Comparison of ENCODE assay signal across 8 cellular contexts in the genomic region with DNA sequence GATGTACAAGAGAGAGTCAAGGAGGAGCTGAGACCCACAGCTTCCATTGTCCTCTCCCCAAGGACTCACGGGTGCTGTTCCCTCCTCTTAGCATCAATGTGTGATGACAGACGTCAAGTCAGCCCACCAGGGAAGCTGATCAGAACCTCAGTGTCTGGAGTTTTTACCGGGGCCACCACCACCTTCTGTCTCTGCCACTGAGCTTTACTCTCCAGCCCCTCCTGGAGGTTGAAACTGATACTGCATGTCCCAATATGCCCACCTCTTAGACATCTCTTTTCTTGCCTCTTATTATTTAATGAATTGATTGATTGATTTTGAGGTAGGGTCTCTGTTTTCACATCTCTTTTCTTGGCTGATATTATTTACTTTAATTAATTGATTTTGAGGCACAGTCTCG. TPM values are rescaled to one million over a fixed set of nuclear protein-coding genes. Genes with fewer than 3 reads are reported as not detected.
DNase-seq lines count a peak whose midpoint lies in the region; ATAC-seq, FAIRE-seq and TF ChIP-seq lines count a peak whose summit lies in the region.
"Had no signal": no experiment of that assay in that cellular context is flagged by ENCODE, and none has a peak within 500 bp of the region (broad histone marks: within the 10 kb centered on the region; RNA-seq: fewer than 3 reads in every experiment).

No MANE protein-coding gene starts in this region.

- no peak overlapping the region for H3K4me3 Mint-ChIP-seq in activated T-helper 2 cell treated with anti-CD3 and anti-CD28 coated beads, Interferon-gamma antibody, Interleukin-2, Interleukin-4, amounts not matched to agents 10 μg/mL and 5 μg/mL and 100 μg/mL, durations not matched to agents 14 hours and 24 hours and 36 hours (ENCODE audit: low read depth)

- H3K4me1 ChIP-seq in heart left ventricle: peaks cover 0 to 7% (median 0%) of the 10 kb centered on the region in 12 donors

- H3K9me3 ChIP-seq in heart left ventricle: no peaks in the 10 kb centered on the region

- peak; percentile 86 for TF ChIP-seq CTCF in GM12873 (IDR thresholded peaks at IDR 0.05; ENCODE audit: insufficient read depth, low read depth, low read length, missing control alignments)
- TF ChIP-seq CTCF in RWPE1 (conservative IDR thresholded peaks at IDR 0.05; ENCODE audit: low read depth): 0 out of 2 replicates have a peak, but pooled peaks have one; percentile 14
- TF ChIP-seq CTCF in heart left ventricle (IDR thresholded peaks at IDR 0.05): peak; percentile 67 to 89 (median 78)

- 24 to 43% (median 35%) methylated on average over 4 of the region's 4 CpGs for WGBS in heart left ventricle, 4 donors

- H3K27ac ChIP-seq in RWPE1 (no peak overlapping the region), heart left ventricle (no peak overlapping the region)

- FAIRE-seq in HTR-8/SVneo (lab: Jason Lieb, UNC): no peak
- FAIRE-seq: endometrium had no signal

- no peaks in the 10 kb centered on the region for H3K9me3 Mint-ChIP-seq in activated T-helper 2 cell treated with anti-CD3 and anti-CD28 coated beads, Interferon-gamma antibody, Interleukin-2, Interleukin-4, amounts not matched to agents 10 μg/mL and 5 μg/mL and 100 μg/mL, durations not matched to agents 14 hours and 24 hours and 36 hours

- H3K27me3 Mint-ChIP-seq in activated T-helper 2 cell treated with anti-CD3 and anti-CD28 coated beads, Interferon-gamma antibody, Interleukin-2, Interleukin-4, amounts not matched to agents 10 μg/mL and 5 μg/mL and 100 μg/mL, durations not matched to agents 14 hours and 24 hours and 36 hours (ENCODE audit: low read depth): no peaks in the 10 kb centered on the region

- no peak overlapping the region for H3K4me3 ChIP-seq in heart left ventricle

- peaks cover 15% of the 10 kb centered on the region for H3K4me1 Mint-ChIP-seq in activated T-helper 2 cell treated with anti-CD3 and anti-CD28 coated beads, Interferon-gamma antibody, Interleukin-2, Interleukin-4, amounts not matched to agents 10 μg/mL and 5 μg/mL and 100 μg/mL, durations not matched to agents 14 hours and 24 hours and 36 hours (ENCODE audit: low read depth)

- H3K36me3 ChIP-seq in heart left ventricle: no peaks in the 10 kb centered on the region

- H3K27ac Mint-ChIP-seq in activated T-helper 2 cell treated with anti-CD3 and anti-CD28 coated beads, Interferon-gamma antibody, Interleukin-2, Interleukin-4, amounts not matched to agents 10 μg/mL and 5 μg/mL and 100 μg/mL, durations not matched to agents 14 hours and 24 hours and 36 hours: peak overlapping the region; percentile 3

- H3K36me3 Mint-ChIP-seq in activated T-helper 2 cell treated with anti-CD3 and anti-CD28 coated beads, Interferon-gamma antibody, Interleukin-2, Interleukin-4, amounts not matched to agents 10 μg/mL and 5 μg/mL and 100 μg/mL, durations not matched to agents 14 hours and 24 hours and 36 hours (ENCODE audit: low read depth): no peaks in the 10 kb centered on the region

- no peak for TF ChIP-seq POLR2A in heart left ventricle (IDR thresholded peaks at IDR 0.05)

- peak in 2 of 4 donors; percentile 52 to 61 for ATAC-seq in heart left ventricle
- ATAC-seq in GM21423 (IDR thresholded peaks at IDR 0.05; ENCODE audit: unreplicated experiment): no peak

- POLR2A ChIA-PET in RWPE1 (lab: Yijun Ruan, JAX; ENCODE audit: low non-redundant PET): no interaction called here

- intact Hi-C loops in activated T-helper 2 cell treated with anti-CD3 and anti-CD28 coated beads, Interferon-gamma antibody, Interleukin-2, Interleukin-4, amounts not matched to agents 10 μg/mL and 5 μg/mL and 100 μg/mL, durations not matched to agents 14 hours and 24 hours and 36 hours (cut with micrococcal nuclease): loop anchor here (1.0 to 2.0 kb wide), 2 partner anchors 44 to 127 kb away; partner anchors contain the start of gene P2RY8
- intact Hi-C loops in heart left ventricle (cut with DNase I): loop anchor here in 4 of 10 donors (1.0 to 5.0 kb wide), 3 partner anchors 124 to 127 kb away; no protein-coding TSS in a partner anchor

- CTCF ChIA-PET in RWPE1 (lab: Yijun Ruan, JAX): no interaction called here

- H3K27me3 ChIP-seq in heart left ventricle: no peaks in the 10 kb centered on the region

- DNase-seq in HTR-8/SVneo (ENCODE audit: insufficient read length, low spot score): peak; percentile 60
- peak; percentile 4 for DNase-seq in RWPE1 (ENCODE audit: low spot score)
- DNase-seq in activated T-helper 2 cell treated with anti-CD3 and anti-CD28 coated beads, Interferon-gamma antibody, Interleukin-2, Interleukin-4, amounts not matched to agents 10 μg/mL and 5 μg/mL and 100 μg/mL, durations not matched to agents 14 hours and 24 hours and 36 hours (ENCODE audit: low spot score): peak; percentile 69
- peak in 1 of 5 donors; percentile 56 for DNase-seq in heart left ventricle
- DNase-seq in stimulated activated CD4-positive, alpha-beta T cell treated with anti-CD3 and anti-CD28 coated beads, Interleukin-12 subunit alpha, Interleukin-12 subunit beta, amount 100 ng/mL, for 24 hours (ENCODE audit: low read depth in 2 of 2): peak; percentile 40 to 86

RNA-seq across cellular contexts. Expression of gene AKAP17A, which starts 10.3 kb away (rescaled TPM):
- total RNA-seq in activated T-helper 2 cell treated with anti-CD3 and anti-CD28 coated beads, Interferon-gamma antibody, Interleukin-2, Interleukin-4, amounts not matched to agents 10 μg/mL and 5 μg/mL and 100 μg/mL, durations not matched to agents 14 hours and 24 hours and 36 hours: 67.4 and 67.6 TPM in 2 replicates
- 10 to 100 TPM; 12.5 to 20.4 (median 15.6) TPM for total RNA-seq in heart left ventricle
- polyA plus RNA-seq in heart left ventricle: 10 to 100 TPM; 16.1 to 20.1 TPM

RNA-seq across cellular contexts. Expression of gene ASMT, which starts 33.7 kb away (rescaled TPM):
- total RNA-seq in activated T-helper 2 cell treated with anti-CD3 and anti-CD28 coated beads, Interferon-gamma antibody, Interleukin-2, Interleukin-4, amounts not matched to agents 10 μg/mL and 5 μg/mL and 100 μg/mL, durations not matched to agents 14 hours and 24 hours and 36 hours: not detected in 2 replicates
- not detected for total RNA-seq in heart left ventricle
- polyA plus RNA-seq in heart left ventricle: under 1 TPM in 1 of 2 donors, not detected in 1; 0.11 TPM

RNA-seq across cellular contexts. Expression of gene P2RY8, which starts 44.1 kb away (rescaled TPM):
- 33.1 and 34.5 TPM in 2 replicates for total RNA-seq in activated T-helper 2 cell treated with anti-CD3 and anti-CD28 coated beads, Interferon-gamma antibody, Interleukin-2, Interleukin-4, amounts not matched to agents 10 μg/mL and 5 μg/mL and 100 μg/mL, durations not matched to agents 14 hours and 24 hours and 36 hours
- 10 to 100 TPM in 1 of 9 donors, 1 to 10 TPM in 6, under 1 TPM in 2; 0.62 to 10.5 (median 2.3) TPM for total RNA-seq in heart left ventricle
- polyA plus RNA-seq in heart left ventricle: 1 to 10 TPM; 1.1 to 6.1 TPM

Comparison
In these comparisons a context has a peak if more than half of its experiments do, and no peak if none do; other contexts are left out.
1. CTCF ChIP-seq: peak in every context shown above with its lines; median percentile 86 in GM12873; 78 in heart left ventricle; 14 in RWPE1.